ENCODE assay signal across 8 cellular contexts in the genomic region with DNA sequence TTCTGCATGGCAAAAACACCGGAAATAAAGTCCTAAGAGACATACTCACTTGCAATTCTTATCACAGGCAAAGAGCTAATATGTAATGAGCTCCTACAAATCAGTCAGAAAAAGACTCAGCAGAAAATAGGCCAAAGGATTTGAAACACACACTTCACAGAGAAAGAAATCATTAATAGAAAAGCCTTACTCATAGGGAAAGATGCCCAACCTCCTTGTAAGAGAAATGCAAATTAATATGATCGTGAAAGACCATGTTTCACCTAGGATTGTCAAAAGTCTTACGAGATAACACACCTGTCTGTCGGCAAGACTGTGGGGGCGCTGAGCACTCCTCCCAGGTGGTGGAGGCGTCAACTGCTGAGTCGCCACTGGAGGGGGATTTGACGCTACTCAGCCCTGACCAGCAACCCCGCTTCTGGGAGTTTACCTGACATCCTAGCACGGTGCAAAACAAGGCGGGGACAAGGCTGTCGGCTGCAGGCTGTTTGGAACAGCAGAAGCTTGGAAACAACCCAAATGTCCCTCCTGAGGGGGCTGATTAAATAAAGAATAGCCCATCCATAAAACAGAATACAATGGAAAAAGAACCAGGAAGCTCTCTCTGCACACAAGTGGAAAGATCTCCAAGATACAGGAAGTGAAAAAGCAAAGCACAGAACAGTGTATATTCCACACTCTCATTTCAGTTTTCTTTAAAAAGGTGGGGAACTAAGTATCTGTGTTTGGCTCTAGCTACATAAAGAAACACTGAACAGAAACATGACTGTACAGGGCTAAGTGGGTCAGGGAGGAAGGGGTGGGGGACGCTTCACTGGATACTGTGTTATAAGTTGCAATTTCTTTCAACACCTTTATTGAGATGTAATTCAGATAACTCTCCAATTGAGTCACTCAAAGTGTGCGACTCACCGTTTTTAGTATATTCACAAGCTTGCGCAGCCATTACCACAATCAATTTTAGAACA. TPM values are rescaled to one million over a fixed set of nuclear protein-coding genes. Genes with fewer than 3 reads are reported as not detected.
DNase-seq lines count a peak whose midpoint lies in the region; ATAC-seq and TF ChIP-seq lines count a peak whose summit lies in the region.

No MANE protein-coding gene starts in this region.

- no peaks in the 10 kb centered on the region for H3K27me3 Mint-ChIP-seq in activated CD4-positive, alpha-beta T cell treated with anti-CD3 and anti-CD28 coated beads, Interleukin-2, amount 10 ng/mL, durations not matched to agents 7 days and 5 days

- CTCF ChIA-PET in activated CD4-positive, alpha-beta T cell treated with anti-CD3 and anti-CD28 coated beads, Interleukin-2, amount 10 ng/mL, durations not matched to agents 7 days and 5 days (lab: Charles Lee), result interaction anchor here (1.4 to 2.3 kb wide), 2 partner anchors 11 to 13 kb away, joined by 3 to 7 read pairs; no protein-coding TSS in a partner anchor

- peak overlapping the region; percentile 1 for H3K4me3 Mint-ChIP-seq in activated CD4-positive, alpha-beta T cell treated with anti-CD3 and anti-CD28 coated beads, Interleukin-2, amount 10 ng/mL, durations not matched to agents 7 days and 5 days

- H4K20me1 ChIP-seq in DOHH2 (ENCODE audit: control insufficient read depth, insufficient read depth, low read depth, low read length), result peaks cover 21% of the 10 kb centered on the region
- peaks cover 85% of the 10 kb centered on the region for H4K20me1 ChIP-seq in osteoblast (ENCODE audit: insufficient read depth, low read length)

- ATAC-seq in GM19468 (IDR thresholded peaks at IDR 0.05; ENCODE audit: extremely low read depth, unreplicated experiment) (peak; percentile 49), HG03571 (IDR thresholded peaks at IDR 0.05; ENCODE audit: unreplicated experiment) (peak; percentile 68), GM18519 (IDR thresholded peaks at IDR 0.05; ENCODE audit: low FRiP score, unreplicated experiment) (no peak)

- H3K36me3 Mint-ChIP-seq in activated CD4-positive, alpha-beta T cell treated with anti-CD3 and anti-CD28 coated beads, Interleukin-2, amount 10 ng/mL, durations not matched to agents 7 days and 5 days (ENCODE audit: low read depth), result peaks cover 11% of the 10 kb centered on the region

- H3K9me3 Mint-ChIP-seq in activated CD4-positive, alpha-beta T cell treated with anti-CD3 and anti-CD28 coated beads, Interleukin-2, amount 10 ng/mL, durations not matched to agents 7 days and 5 days, result no peaks in the 10 kb centered on the region

- H3K4me2 ChIP-seq in DOHH2 (ENCODE audit: low read length) (peak overlapping the region; percentile 72), osteoblast (ENCODE audit: insufficient read depth, low read length) (peak overlapping the region; percentile 13)

- H3K79me2 ChIP-seq in DOHH2 (ENCODE audit: control insufficient read depth, low read length), result peaks cover 78% of the 10 kb centered on the region
- peaks cover 100% of the 10 kb centered on the region for H3K79me2 ChIP-seq in osteoblast (ENCODE audit: insufficient read depth, low read length)

- no peaks in the 10 kb centered on the region for H3K9me2 ChIP-seq in DOHH2 (replicated peaks; ENCODE audit: control insufficient read depth, low read length)

- TF ChIP-seq CTCF in DOHH2 (IDR thresholded peaks at IDR 0.05; ENCODE audit: low read depth, low read length, poor library complexity, severe bottlenecking) (peak; percentile 40), osteoblast (IDR thresholded peaks at IDR 0.05; ENCODE audit: extremely low read depth, low read depth, low read length) (no peak)

- peaks cover 46% of the 10 kb centered on the region for H3K4me1 ChIP-seq in DOHH2 (ENCODE audit: control insufficient read depth, low read length)
- H3K4me1 ChIP-seq in esophagus (ENCODE audit: control insufficient read depth in 2 of 2, insufficient read depth in 2 of 2, low read length in 1 of 2), result peaks cover 7 to 21% of the 10 kb centered on the region in 2 donors
- peaks cover 34% of the 10 kb centered on the region for H3K4me1 ChIP-seq in osteoblast (ENCODE audit: insufficient read depth, low read length)

- no peaks in the 10 kb centered on the region for H3K9me3 ChIP-seq in DOHH2 (ENCODE audit: control insufficient read depth, insufficient read depth, low read length)
- H3K9me3 ChIP-seq in esophagus (ENCODE audit: control insufficient read depth in 2 of 2, insufficient read depth in 1 of 2, low read depth in 1 of 2, low read length in 1 of 2), result no peaks in the 10 kb centered on the region
- no peaks in the 10 kb centered on the region for H3K9me3 ChIP-seq in osteoblast (ENCODE audit: low read depth, low read length)

- peaks cover 19% of the 10 kb centered on the region for H3F3A ChIP-seq in DOHH2 (ENCODE audit: control insufficient read depth, insufficient read depth)

- H3K4me1 Mint-ChIP-seq in activated CD4-positive, alpha-beta T cell treated with anti-CD3 and anti-CD28 coated beads, Interleukin-2, amount 10 ng/mL, durations not matched to agents 7 days and 5 days, result peaks cover 24% of the 10 kb centered on the region

- H3K4me3 ChIP-seq in DOHH2 (ENCODE audit: low read length), result peak overlapping the region; percentile 47
- H3K4me3 ChIP-seq in esophagus (ENCODE audit: low read depth in 1 of 2, low read length in 2 of 2), result peak overlapping the region in 1 of 2 donors; percentile 6
- no peak overlapping the region for H3K4me3 ChIP-seq in osteoblast (ENCODE audit: insufficient read depth, low read length)

- DNase-seq in activated CD4-positive, alpha-beta T cell treated with anti-CD3 and anti-CD28 coated beads, Interleukin-2, amount 10 ng/mL, durations not matched to agents 7 days and 5 days, result no peak
- DNase-seq in osteoblast (ENCODE audit: insufficient read length, low spot score, missing footprints) (peak; percentile 85), amniotic stem cell (lab: John Stamatoyannopoulos, UW) (no peak)

- H2AFZ ChIP-seq in osteoblast (ENCODE audit: low read length), result no peak overlapping the region

- H3K27ac ChIP-seq in DOHH2 (ENCODE audit: low read depth, low read length) (peak overlapping the region; percentile 73), esophagus (ENCODE audit: low read depth in 2 of 2, low read length in 1 of 2) (peak overlapping the region; percentile 62 to 69), osteoblast (ENCODE audit: low read depth, low read length) (peak overlapping the region; percentile 18)

- POLR2A ChIA-PET in activated CD4-positive, alpha-beta T cell treated with anti-CD3 and anti-CD28 coated beads, Interleukin-2, amount 10 ng/mL, durations not matched to agents 7 days and 5 days (lab: Charles Lee), result no interaction called here

- no peaks in the 10 kb centered on the region for H3K27me3 ChIP-seq in DOHH2 (ENCODE audit: control insufficient read depth, low read length)
- no peaks in the 10 kb centered on the region for H3K27me3 ChIP-seq in esophagus (ENCODE audit: control insufficient read depth in 1 of 2, insufficient read depth in 2 of 2, low read length in 2 of 2)
- H3K27me3 ChIP-seq in osteoblast (ENCODE audit: insufficient read depth, low read length), result no peaks in the 10 kb centered on the region

- WGBS in esophagus, 2 donors, result 20 to 25% methylated on average over 16 of the region's 16 CpGs

- H3K27ac Mint-ChIP-seq in activated CD4-positive, alpha-beta T cell treated with anti-CD3 and anti-CD28 coated beads, Interleukin-2, amount 10 ng/mL, durations not matched to agents 7 days and 5 days, result peak overlapping the region; percentile 37

- H3K36me3 ChIP-seq in DOHH2 (ENCODE audit: control insufficient read depth, low read length), result peaks cover 56% of the 10 kb centered on the region
- H3K36me3 ChIP-seq in esophagus (ENCODE audit: control insufficient read depth in 2 of 2, insufficient read depth in 2 of 2, low read length in 1 of 2), result peaks cover 0 to 33% of the 10 kb centered on the region in 2 donors
- peaks cover 81% of the 10 kb centered on the region for H3K36me3 ChIP-seq in osteoblast (ENCODE audit: insufficient read depth, low read length)

RNA-seq across cellular contexts. Expression of gene CSNK1E, which starts 11.5 kb away (rescaled TPM):
- 10 to 100 TPM; 74.3 to 81.3 TPM for total RNA-seq in activated CD4-positive, alpha-beta T cell treated with anti-CD3 and anti-CD28 coated beads, Interleukin-2, amount 10 ng/mL, durations not matched to agents 7 days and 5 days
- 100 to 1,000 TPM in 1 of 2 donors, 10 to 100 TPM in 1; 69.4 to 152 TPM for polyA plus RNA-seq in esophagus
- 142 and 152 TPM in 2 replicates for total RNA-seq in osteoblast

RNA-seq across cellular contexts. Expression of gene TMEM184B, which starts 33.0 kb away (rescaled TPM):
- 10 to 100 TPM; 33.8 to 34.5 TPM for total RNA-seq in activated CD4-positive, alpha-beta T cell treated with anti-CD3 and anti-CD28 coated beads, Interleukin-2, amount 10 ng/mL, durations not matched to agents 7 days and 5 days
- polyA plus RNA-seq in esophagus, result 10 to 100 TPM; 10.8 to 14.4 TPM
- total RNA-seq in osteoblast, result 29.8 and 30.0 TPM in 2 replicates

Comparison
In these comparisons a context has a peak if more than half of its experiments do, and no peak if none do; other contexts are left out.
1. H3K27ac ChIP-seq: peak in every context shown above with its lines; median percentile 73 in DOHH2; 66 in esophagus; 18 in osteoblast.